14 cellular contexts compared by ENCODE assay signal in genomic region chr3:43346990-43347749, GRCh38.
A peak's percentile ranks its signal among the peaks of the same experiment; 100 is the strongest.
DNase-seq lines count a peak whose midpoint lies in the region; ATAC-seq and TF ChIP-seq lines count a peak whose summit lies in the region.
"Had no signal": no experiment of that assay in that cellular context is flagged by ENCODE, and none has a peak within 500 bp of the region (broad histone marks: within the 10 kb centered on the region; RNA-seq: fewer than 3 reads in every experiment).

No MANE protein-coding gene starts in this region.

- peak; percentile 46 for ATAC-seq in activated T-helper 17 cell treated with anti-CD3 and anti-CD28 coated beads, Interleukin-2, amount 50 U/mL, for 72 hours (replicated peaks)
- ATAC-seq in upper lobe of right lung (peak; percentile 9), HG03097 (IDR thresholded peaks at IDR 0.05; ENCODE audit: low FRiP score, unreplicated experiment) (no peak)

- H3K36me3 ChIP-seq in upper lobe of right lung = peaks cover 74% of the 10 kb centered on the region
- H3K36me3 ChIP-seq: ovary had no signal

- peak in 4 of 6 experiments; percentile 19 to 78 (median 76) for DNase-seq in stimulated activated naive CD4-positive, alpha-beta T cell (lab: John Stamatoyannopoulos, UW)
- no peak for DNase-seq in stimulated activated naive CD4-positive, alpha-beta T cell treated with Interleukin-2 at 50 U/mL for 16 hours (lab: John Stamatoyannopoulos, UW)
- DNase-seq in myocyte (ENCODE audit: low read depth) = peak; percentile 22
- DNase-seq in upper lobe of right lung = no peak
- DNase-seq in hippocampal formation (lab: John Stamatoyannopoulos, UW) = no peak
- no peak for DNase-seq in NCI-H345 (lab: John Stamatoyannopoulos, UW)
- DNase-seq: GOT3, NCI-H510A treated with DMSO at 0.1 percent for 48 hours, ovary, T1000 had no signal

- peak overlapping the region; percentile 85 for H3K27ac Mint-ChIP-seq in activated T-helper 17 cell treated with anti-CD3 and anti-CD28 coated beads, Interleukin-2, amount 50 U/mL, for 72 hours
- H3K27ac Mint-ChIP-seq: B cell had no signal

- no peak for TF ChIP-seq CTCF in upper lobe of right lung (IDR thresholded peaks at IDR 0.05)

- H3K36me3 Mint-ChIP-seq in activated T-helper 17 cell treated with anti-CD3 and anti-CD28 coated beads, Interleukin-2, amount 50 U/mL, for 72 hours (ENCODE audit: low read depth) = peaks cover 98% of the 10 kb centered on the region

- no peaks in the 10 kb centered on the region for H3K27me3 ChIP-seq in upper lobe of right lung
- H3K27me3 ChIP-seq: cardiac muscle cell, ovary had no signal

- H3K27ac ChIP-seq in upper lobe of right lung = no peak overlapping the region
- H3K27ac ChIP-seq: cardiac muscle cell, ovary had no signal

- H3K9me3 Mint-ChIP-seq in activated T-helper 17 cell treated with anti-CD3 and anti-CD28 coated beads, Interleukin-2, amount 50 U/mL, for 72 hours = peaks cover 10% of the 10 kb centered on the region

- no peaks in the 10 kb centered on the region for H3K27me3 Mint-ChIP-seq in activated T-helper 17 cell treated with anti-CD3 and anti-CD28 coated beads, Interleukin-2, amount 50 U/mL, for 72 hours
- H3K27me3 Mint-ChIP-seq: B cell had no signal

- intact Hi-C loops in upper lobe of right lung (cut with DNase I) = no loop called here

- no peaks in the 10 kb centered on the region for H3K4me1 ChIP-seq in upper lobe of right lung

- peak overlapping the region; percentile 74 for H3K4me3 Mint-ChIP-seq in activated T-helper 17 cell treated with anti-CD3 and anti-CD28 coated beads, Interleukin-2, amount 50 U/mL, for 72 hours
- H3K4me3 Mint-ChIP-seq: B cell had no signal

- H3K4me3 ChIP-seq in upper lobe of right lung = no peak overlapping the region
- H3K4me3 ChIP-seq: cardiac muscle cell, ovary had no signal

- peaks cover 31% of the 10 kb centered on the region for H3K4me1 Mint-ChIP-seq in activated T-helper 17 cell treated with anti-CD3 and anti-CD28 coated beads, Interleukin-2, amount 50 U/mL, for 72 hours
- H3K4me1 Mint-ChIP-seq: B cell had no signal

- H3K9me3 ChIP-seq in upper lobe of right lung = no peaks in the 10 kb centered on the region
- H3K9me3 ChIP-seq: ovary had no signal

Comparison
In these comparisons a context has a peak if more than half of its experiments do, and no peak if none do; other contexts are left out.
1. DNase-seq: peak in stimulated activated naive CD4-positive, alpha-beta T cell (4 of 6) and myocyte (single experiment); none in stimulated activated naive CD4-positive, alpha-beta T cell treated with Interleukin-2 at 50 U/mL for 16 hours (single experiment), upper lobe of right lung (single experiment), hippocampal formation (0 of 2) and NCI-H345 (single experiment).